Comparison of ENCODE assay signal across 1 cellular context in genomic region chr19:48321622-48322591, GRCh38.
TF ChIP-seq lines count a peak whose summit lies in the region.

No MANE protein-coding gene starts in this region.

TF ChIP-seq in HEK293, 187 proteins besides CTCF, POLR2A, EP300 and RAD21 (continued from another document and continues in another):
- peak; percentile 88 for TF ChIP-seq PRDM10 (tag by site-specific recombination; IDR thresholded peaks at IDR 0.05)
- no peak for TF ChIP-seq ZNF157 (tag by site-specific recombination; IDR thresholded peaks at IDR 0.05)
- peak; percentile 98 for TF ChIP-seq EGR2 (tag by site-specific recombination; IDR thresholded peaks at IDR 0.05; ENCODE audit: low read depth)
- TF ChIP-seq OSR2 (tag by site-specific recombination; IDR thresholded peaks at IDR 0.05), result no peak
- TF ChIP-seq ZBTB26 (tag by site-specific recombination; optimal IDR thresholded peaks at IDR 0.05), result peak; percentile 73
- TF ChIP-seq KLF16 (tag by site-specific recombination; IDR thresholded peaks at IDR 0.05), result peak; percentile 97
- peak; percentile 99 for TF ChIP-seq ZBTB8A (tag by site-specific recombination; IDR thresholded peaks at IDR 0.05)
- TF ChIP-seq ZNF311 (tag by site-specific recombination; IDR thresholded peaks at IDR 0.05; ENCODE audit: borderline replicate concordance), result no peak
- no peak for TF ChIP-seq YY1 (tag by site-specific recombination; IDR thresholded peaks at IDR 0.05)
- peak; percentile 23; the same call in 1 of the 2 replicates for TF ChIP-seq ZNF501 (tag by site-specific recombination; IDR thresholded peaks at IDR 0.05)
- 0 out of 2 replicates have a peak, but pooled peaks have one; percentile 75 for TF ChIP-seq GLI4 (tag by site-specific recombination; IDR thresholded peaks at IDR 0.05)
- TF ChIP-seq ZNF398 (tag by site-specific recombination; IDR thresholded peaks at IDR 0.05), result peak; percentile 89
- peak; percentile 28 for TF ChIP-seq ZNF843 (tag by site-specific recombination; IDR thresholded peaks at IDR 0.05)
- TF ChIP-seq ZBTB48 (tag by site-specific recombination; IDR thresholded peaks at IDR 0.05), result peak; percentile 47; the same call in 1 of the 2 replicates
- TF ChIP-seq ZNF449 (tag by site-specific recombination; IDR thresholded peaks at IDR 0.05), result peak; percentile 58; the same call in 1 of the 2 replicates
- 0 out of 2 replicates have a peak, but pooled peaks have one; percentile 48 for TF ChIP-seq PBX3 (CRISPR knock-in tag; IDR thresholded peaks at IDR 0.05)
- no peak for TF ChIP-seq ZNF560 (tag by site-specific recombination; IDR thresholded peaks at IDR 0.05; ENCODE audit: borderline replicate concordance)
- TF ChIP-seq ZNF10 (tag by site-specific recombination; IDR thresholded peaks at IDR 0.05), result no peak
- TF ChIP-seq ZNF274 (IDR thresholded peaks at IDR 0.05; ENCODE audit: low read length), result no peak
- no peak for TF ChIP-seq ZNF274 (tag by site-specific recombination; IDR thresholded peaks at IDR 0.05; ENCODE audit: borderline replicate concordance)
- no peak for TF ChIP-seq ZNF184 (tag by site-specific recombination; IDR thresholded peaks at IDR 0.05)
- peak; percentile 34; the same call in 1 of the 2 replicates for TF ChIP-seq ZNF341 (tag by site-specific recombination; IDR thresholded peaks at IDR 0.05; ENCODE audit: low read depth)
- TF ChIP-seq KLF1 (tag by site-specific recombination; IDR thresholded peaks at IDR 0.05), result peak; percentile 98
- peak; percentile 80; the same call in 1 of the 2 replicates for TF ChIP-seq ZNF777 (tag by site-specific recombination; IDR thresholded peaks at IDR 0.05; ENCODE audit: borderline replicate concordance)
- peak; percentile 16; the same call in 1 of the 2 replicates for TF ChIP-seq ZNF692 (tag by site-specific recombination; IDR thresholded peaks at IDR 0.05)
- no peak for TF ChIP-seq ZNF362 (tag by site-specific recombination; IDR thresholded peaks at IDR 0.05)
- TF ChIP-seq ZFHX2 (tag by site-specific recombination; conservative IDR thresholded peaks at IDR 0.05), result peak; percentile 99
- peak; percentile 25; the same call in 1 of the 2 replicates for TF ChIP-seq ZNF366 (tag by site-specific recombination; conservative IDR thresholded peaks at IDR 0.05)
- TF ChIP-seq IKZF3 (tag by site-specific recombination; IDR thresholded peaks at IDR 0.05), result peak; percentile 82
- peak; percentile 55 for TF ChIP-seq ZBTB11 (tag by site-specific recombination; conservative IDR thresholded peaks at IDR 0.05; ENCODE audit: low read depth)
- no peak for TF ChIP-seq ZSCAN5A (tag by site-specific recombination; IDR thresholded peaks at IDR 0.05)
- 0 out of 2 replicates have a peak, but pooled peaks have one; percentile 23 for TF ChIP-seq ZSCAN30 (tag by site-specific recombination; IDR thresholded peaks at IDR 0.05)
- peak; percentile 88 for TF ChIP-seq GLIS1 (tag by site-specific recombination; IDR thresholded peaks at IDR 0.05)
- peak; percentile 90 for TF ChIP-seq KLF10 (tag by site-specific recombination; IDR thresholded peaks at IDR 0.05)
- no peak for TF ChIP-seq HOXD13 (CRISPR knock-in tag; IDR thresholded peaks at IDR 0.05; ENCODE audit: borderline replicate concordance)
- peak; percentile 32; the same call in 1 of the 2 replicates for TF ChIP-seq FEZF1 (tag by site-specific recombination; IDR thresholded peaks at IDR 0.05)
- peak; percentile 48; the same call in 1 of the 2 replicates for TF ChIP-seq ZEB2 (tag by site-specific recombination; IDR thresholded peaks at IDR 0.05)
- TF ChIP-seq ZNF670 (tag by site-specific recombination; IDR thresholded peaks at IDR 0.05; ENCODE audit: low read depth), result no peak
- peak; percentile 86 for TF ChIP-seq SP7 (tag by site-specific recombination; IDR thresholded peaks at IDR 0.05)
- peak; percentile 97 for TF ChIP-seq GLIS2 (tag by site-specific recombination; IDR thresholded peaks at IDR 0.05)
- peak; percentile 45; the same call in 1 of the 2 replicates for TF ChIP-seq ZNF660 (tag by site-specific recombination; IDR thresholded peaks at IDR 0.05)
